Comparison of ENCODE assay signal across 13 cellular contexts in the genomic region with DNA sequence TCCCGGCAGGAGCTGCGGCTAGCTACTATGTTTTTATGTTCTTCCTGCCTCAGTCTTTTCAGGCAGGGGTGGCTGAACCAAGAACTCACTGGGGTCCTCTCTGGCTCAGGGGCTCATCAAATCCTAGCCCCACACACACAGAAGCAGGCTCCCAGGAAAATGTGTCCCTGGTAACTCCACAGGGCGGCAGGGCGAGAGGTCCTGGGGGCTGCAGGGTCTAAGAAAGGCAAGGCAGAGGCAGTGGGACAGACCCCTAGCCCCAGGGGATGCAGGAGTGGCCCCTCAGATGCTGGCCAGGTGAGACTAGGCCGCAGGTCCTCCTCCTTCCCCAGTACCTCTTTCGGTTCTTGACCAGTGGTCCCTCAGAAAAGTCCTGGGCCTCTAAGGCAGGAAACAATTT. TPM values are rescaled to one million over a fixed set of nuclear protein-coding genes. Genes with fewer than 3 reads are reported as not detected.
DNase-seq lines count a peak whose midpoint lies in the region; ATAC-seq, FAIRE-seq and TF ChIP-seq lines count a peak whose summit lies in the region.
"Had no signal": no experiment of that assay in that cellular context is flagged by ENCODE, and none has a peak within 500 bp of the region (broad histone marks: within the 10 kb centered on the region; RNA-seq: fewer than 3 reads in every experiment).

No MANE protein-coding gene starts in this region.

- no peak for TF ChIP-seq CTCF in CD8-positive, alpha-beta T cell (IDR thresholded peaks at IDR 0.05)
- TF ChIP-seq CTCF in H1 (IDR thresholded peaks at IDR 0.05; ENCODE audit: control extremely low read depth in 1 of 3, insufficient read depth in 1 of 3, low read depth in 1 of 3, low read length in 3 of 3): no peak
- TF ChIP-seq CTCF in osteoblast (IDR thresholded peaks at IDR 0.05; ENCODE audit: extremely low read depth, low read depth, low read length): no peak
- no peak for TF ChIP-seq CTCF in H9 (conservative IDR thresholded peaks at IDR 0.05)

- no peak overlapping the region for H3K4me2 ChIP-seq in H1 (ENCODE audit: insufficient read depth in 1 of 2, low read depth in 2 of 2, low read length in 2 of 2)
- no peak overlapping the region for H3K4me2 ChIP-seq in osteoblast (ENCODE audit: insufficient read depth, low read length)
- no peak overlapping the region for H3K4me2 ChIP-seq in H9 (ENCODE audit: insufficient read depth, insufficient read length, low read length)

- CTCF ChIA-PET in CD8-positive, alpha-beta T cell (lab: Charles Lee): interaction anchor here (1.0 to 8.6 kb wide), 6 partner anchors 10 to 221 kb away, joined by 3 to 63 read pairs (median 4); no protein-coding TSS in a partner anchor
- CTCF ChIA-PET in H1 (lab: Charles Lee; ENCODE audit: partially characterized antibody): interaction anchor here (0.9 to 9.9 kb wide), 6 partner anchors 9 to 74 kb away, joined by 3 to 104 read pairs (median 4); no protein-coding TSS in a partner anchor

- H3K23me2 ChIP-seq in H1 (ENCODE audit: low read depth, low read length) (no peaks in the 10 kb centered on the region), H9 (ENCODE audit: insufficient read length, low read depth, low read length, poor library complexity, severe bottlenecking) (no peaks in the 10 kb centered on the region)

- no peak overlapping the region for H3K4me3 ChIP-seq in CD8-positive, alpha-beta T cell (ENCODE audit: low read depth, low read length)
- H3K4me3 ChIP-seq in H1 (ENCODE audit: extremely low read depth in 1 of 4, insufficient read depth in 2 of 4, low read depth in 3 of 4, low read length in 4 of 4): no peak overlapping the region
- H3K4me3 ChIP-seq in osteoblast (ENCODE audit: insufficient read depth, low read length): no peak overlapping the region
- H3K4me3 ChIP-seq: MG63 had no signal

- no peaks in the 10 kb centered on the region for H3K27me3 ChIP-seq in CD8-positive, alpha-beta T cell (ENCODE audit: insufficient read depth, low read length)
- H3K27me3 ChIP-seq in H1 (replicated peaks in 1 of 4; ENCODE audit: control insufficient read depth in 3 of 4, extremely low read depth in 1 of 4, insufficient read depth in 3 of 4, low read length in 3 of 4) (no peaks in the 10 kb centered on the region), osteoblast (ENCODE audit: insufficient read depth, low read length) (no peaks in the 10 kb centered on the region), H9 (ENCODE audit: insufficient read depth, low read length) (no peaks in the 10 kb centered on the region)
- H3K27me3 ChIP-seq: MG63 had no signal

- no peak overlapping the region for H3K23ac ChIP-seq in H1 (ENCODE audit: insufficient read length)
- no peak overlapping the region for H3K23ac ChIP-seq in H9 (ENCODE audit: insufficient read length, low read depth, low read length)

- H2BK5ac ChIP-seq in H1 (ENCODE audit: low read depth, low read length): no peak overlapping the region
- no peak overlapping the region for H2BK5ac ChIP-seq in H9 (ENCODE audit: insufficient read length, low read length)

- ATAC-seq in CD8-positive, alpha-beta T cell: no peak
- ATAC-seq in HG03196 (IDR thresholded peaks at IDR 0.05; ENCODE audit: unreplicated experiment): no peak
- no peak for ATAC-seq in HG03280 (IDR thresholded peaks at IDR 0.05; ENCODE audit: unreplicated experiment)

- no peak overlapping the region for H3K27ac ChIP-seq in CD8-positive, alpha-beta T cell (ENCODE audit: low read depth, low read length)
- H3K27ac ChIP-seq in H1 (ENCODE audit: low read depth, low read length) (no peak overlapping the region), osteoblast (ENCODE audit: low read depth, low read length) (peak overlapping the region; percentile 75), H9 (ENCODE audit: insufficient read length, low read depth, low read length) (no peak overlapping the region)

- H2BK15ac ChIP-seq in H1 (ENCODE audit: low read length): no peak overlapping the region
- no peak overlapping the region for H2BK15ac ChIP-seq in H9 (ENCODE audit: low read depth, low read length)

- intact Hi-C loops in CD8-positive, alpha-beta T cell (cut with DNase I, micrococcal nuclease): loop anchor here in 1 of 2 experiments (5.0 kb wide), 1 partner anchor 51 kb away; a partner anchor contains a TSS

- peaks cover 9 to 11% of the 10 kb centered on the region in 2 experiments for H4K20me1 ChIP-seq in H1 (replicated peaks in 1 of 2; ENCODE audit: control insufficient read depth in 1 of 2, insufficient read depth in 2 of 2, low read length in 2 of 2)
- peaks cover 61% of the 10 kb centered on the region for H4K20me1 ChIP-seq in osteoblast (ENCODE audit: insufficient read depth, low read length)
- H4K20me1 ChIP-seq in H9 (ENCODE audit: control insufficient read depth, insufficient read depth, insufficient read length): no peaks in the 10 kb centered on the region

- no peak overlapping the region for H4K5ac ChIP-seq in H1 (ENCODE audit: insufficient read length, low read depth, low read length)
- no peak overlapping the region for H4K5ac ChIP-seq in H9 (ENCODE audit: insufficient read length, low read depth, low read length)

- H3K9ac ChIP-seq in H1 (replicated peaks in 1 of 4; ENCODE audit: extremely low read depth in 1 of 4, low read depth in 3 of 4, low read length in 3 of 4): no peak overlapping the region
- no peak overlapping the region for H3K9ac ChIP-seq in H9 (ENCODE audit: extremely low read depth, insufficient read length, low read length)

- H3K36me3 Mint-ChIP-seq in CD8-positive, alpha-beta T cell: peaks cover 72% of the 10 kb centered on the region
- peaks cover 12% of the 10 kb centered on the region for H3K36me3 Mint-ChIP-seq in IgD-negative memory B cell
- H3K36me3 Mint-ChIP-seq in H9 (ENCODE audit: insufficient read depth in 1 of 3, low read depth in 3 of 3): peaks cover 22 to 60% (median 53%) of the 10 kb centered on the region in 3 experiments

- no peak for TF ChIP-seq POLR2A in H1 (IDR thresholded peaks at IDR 0.05; ENCODE audit: control extremely low read depth in 1 of 2, low read depth in 2 of 2, low read length in 2 of 2)

- H3K14ac ChIP-seq in H1 (ENCODE audit: insufficient read length) (no peak overlapping the region), H9 (ENCODE audit: insufficient read depth, low read length) (no peak overlapping the region)

- no peak for DNase-seq in CD8-positive, alpha-beta T cell
- DNase-seq in H1 (ENCODE audit: low read depth in 1 of 2, low spot score in 2 of 2) (no peak), osteoblast (ENCODE audit: insufficient read length, low spot score, missing footprints) (peak; percentile 56), H9 (no peak), cerebellum (ENCODE audit: low spot score) (no peak)
- DNase-seq: activated CD8-positive, alpha-beta memory T cell treated with anti-CD3 and anti-CD28 coated beads, Interleukin-2, amount 50 U/mL, for 4 hours; islet precursor cell; MG63; trophoblast cell had no signal

- H3K27me3 Mint-ChIP-seq in CD8-positive, alpha-beta T cell (ENCODE audit: low read depth): no peaks in the 10 kb centered on the region
- H3K27me3 Mint-ChIP-seq in IgD-negative memory B cell: no peaks in the 10 kb centered on the region
- H3K27me3 Mint-ChIP-seq in H9 (ENCODE audit: low read depth): no peaks in the 10 kb centered on the region; the same call in 1 of the 2 replicates

- TF ChIP-seq EP300 in H1 (IDR thresholded peaks at IDR 0.05; ENCODE audit: borderline replicate concordance in 1 of 2, low read depth in 2 of 2, low read length in 2 of 2): no peak

- POLR2A ChIA-PET in CD8-positive, alpha-beta T cell (lab: Charles Lee): no interaction called here
- POLR2A ChIA-PET in H1 (lab: Charles Lee; ENCODE audit: partially characterized antibody): interaction anchor here (1.3 kb wide), 1 partner anchor 83 kb away, joined by 5 read pairs; no protein-coding TSS in a partner anchor

- H3K4me1 ChIP-seq in CD8-positive, alpha-beta T cell (ENCODE audit: insufficient read depth, low read length): peaks cover 42% of the 10 kb centered on the region
- peaks cover 0 to 3% (median 0%) of the 10 kb centered on the region in 4 experiments; a peak in 1 of 7 replicates for H3K4me1 ChIP-seq in H1 (replicated peaks in 1 of 4; ENCODE audit: control insufficient read depth in 3 of 4, insufficient read depth in 4 of 4, low read length in 3 of 4)
- H3K4me1 ChIP-seq in osteoblast (ENCODE audit: insufficient read depth, low read length): peaks cover 19% of the 10 kb centered on the region
- H3K4me1 ChIP-seq in H9 (ENCODE audit: insufficient read depth, low read length): no peaks in the 10 kb centered on the region

- H3K4me3 Mint-ChIP-seq in CD8-positive, alpha-beta T cell: peak overlapping the region; percentile 18
- H3K4me3 Mint-ChIP-seq in IgD-negative memory B cell: peak overlapping the region; percentile 77 to 91 (median 87)
- no peak overlapping the region for H3K4me3 Mint-ChIP-seq in H9

- H2AFZ ChIP-seq in H1 (ENCODE audit: low read length) (no peak overlapping the region), osteoblast (ENCODE audit: low read length) (no peak overlapping the region), H9 (ENCODE audit: low read length) (no peak overlapping the region)

- WGBS in H1 (ENCODE audit: extremely low coverage in 1 of 2, insufficient coverage in 1 of 2, insufficient read length in 1 of 2, insufficient replicate concordance in 2 of 2, low coverage in 1 of 2, low lambda C conversion rate in 2 of 2, missing lambda C conversion rate in 1 of 2), 2 experiments: 89% methylated on average over 6 of the region's 6 CpGs; no CpG with 5 or more reads in 1 of the 2 experiments
- no CpG with 5 or more reads among the region's 6 CpGs for WGBS in H9 (ENCODE audit: extremely low coverage, insufficient read length, low lambda C conversion rate)

- H4K91ac ChIP-seq in H1 (replicated peaks; ENCODE audit: insufficient read length, low read length) (no peak overlapping the region), H9 (ENCODE audit: insufficient read length, low read depth, low read length) (no peak overlapping the region)

- H3K56ac ChIP-seq in H1 (replicated peaks; ENCODE audit: insufficient read length, low read depth, low read length) (no peak overlapping the region), H9 (ENCODE audit: insufficient read length, low read depth, low read length) (no peak overlapping the region)

- TF ChIP-seq RAD21 in H1 (IDR thresholded peaks at IDR 0.05 in 1 of 2, conservative IDR thresholded peaks at IDR 0.05 in 1 of 2; ENCODE audit: low read depth in 2 of 2, low read length in 2 of 2): no peak

- H3K18ac ChIP-seq in H1 (ENCODE audit: extremely low read depth, low read length) (no peak overlapping the region), H9 (ENCODE audit: insufficient read length, low read depth, low read length) (no peak overlapping the region)

- peaks cover 50% of the 10 kb centered on the region for H3K4me1 Mint-ChIP-seq in CD8-positive, alpha-beta T cell (ENCODE audit: low read depth)
- H3K4me1 Mint-ChIP-seq in IgD-negative memory B cell (peaks cover 48 to 62% (median 62%) of the 10 kb centered on the region in 3 donors), H9 (peaks cover 11 to 12% of the 10 kb centered on the region in 2 experiments)

- H3K9me3 ChIP-seq in CD8-positive, alpha-beta T cell (ENCODE audit: low read length): no peaks in the 10 kb centered on the region
- H3K9me3 ChIP-seq in H1 (ENCODE audit: insufficient read depth in 2 of 2, low read depth in 1 of 2, low read length in 1 of 2) (no peaks in the 10 kb centered on the region), osteoblast (ENCODE audit: low read depth, low read length) (no peaks in the 10 kb centered on the region), H9 (ENCODE audit: control insufficient read depth, low read depth, low read length) (no peaks in the 10 kb centered on the region)
- H3K9me3 ChIP-seq: MG63 had no signal

- peaks cover 34% of the 10 kb centered on the region for H3K36me3 ChIP-seq in CD8-positive, alpha-beta T cell (ENCODE audit: insufficient read depth, low read length)
- H3K36me3 ChIP-seq in H1 (ENCODE audit: control insufficient read depth in 2 of 4, insufficient read depth in 4 of 4, low read length in 3 of 4) (peaks cover 14 to 23% (median 19%) of the 10 kb centered on the region in 4 experiments), osteoblast (ENCODE audit: insufficient read depth, low read length) (peaks cover 54% of the 10 kb centered on the region)

- H2BK20ac ChIP-seq in H1 (ENCODE audit: low read length) (no peak overlapping the region), H9 (ENCODE audit: low read depth, low read length, poor library complexity, severe bottlenecking) (no peak overlapping the region)

- no peak overlapping the region for H2BK120ac ChIP-seq in H1 (replicated peaks; ENCODE audit: low read depth, low read length)
- H2BK120ac ChIP-seq in H9 (ENCODE audit: low read depth, low read length, poor library complexity, severe bottlenecking): no peak overlapping the region

- peak overlapping the region; percentile 87 for H3K27ac Mint-ChIP-seq in CD8-positive, alpha-beta T cell
- H3K27ac Mint-ChIP-seq in IgD-negative memory B cell (peak overlapping the region; percentile 96 to 97 (median 96)), H9 (no peak overlapping the region)

- H3T11ph ChIP-seq in H9 (ENCODE audit: low read length): no peak overlapping the region

- no peak for FAIRE-seq in H1 (lab: Jason Lieb, UNC)

- H2BK12ac ChIP-seq in H1 (ENCODE audit: low read depth, low read length) (no peak overlapping the region), H9 (ENCODE audit: insufficient read length, low read depth, low read length) (no peak overlapping the region)

- H2AK5ac ChIP-seq in H1 (ENCODE audit: low read depth, low read length): no peak overlapping the region
- no peak overlapping the region for H2AK5ac ChIP-seq in H9 (ENCODE audit: insufficient read length, low read length)

- H3K79me1 ChIP-seq in H1 (ENCODE audit: low read depth, low read length) (peaks cover 15% of the 10 kb centered on the region), H9 (ENCODE audit: insufficient read depth, low read depth, low read length, poor library complexity, severe bottlenecking) (no peaks in the 10 kb centered on the region)

- no peak overlapping the region for H3K4ac ChIP-seq in H1 (replicated peaks; ENCODE audit: insufficient read length, low read depth, low read length)
- no peak overlapping the region for H3K4ac ChIP-seq in H9 (ENCODE audit: low read depth, low read length)

- H3K9me3 Mint-ChIP-seq in CD8-positive, alpha-beta T cell: peaks cover 6% of the 10 kb centered on the region
- H3K9me3 Mint-ChIP-seq in IgD-negative memory B cell: peaks cover 0 to 8% (median 6%) of the 10 kb centered on the region in 3 donors
- no peaks in the 10 kb centered on the region for H3K9me3 Mint-ChIP-seq in H9

- peak overlapping the region; percentile 9; the same call in 1 of the 2 replicates for H4K8ac ChIP-seq in H1 (ENCODE audit: extremely low read depth, insufficient read depth, low read length)
- no peak overlapping the region for H4K8ac ChIP-seq in H9 (replicated peaks; ENCODE audit: insufficient read length, low read depth, low read length)

- H3K79me2 ChIP-seq in H1 (ENCODE audit: control insufficient read depth in 1 of 2, insufficient read depth in 2 of 2, low read length in 2 of 2) (peaks cover 0 to 17% of the 10 kb centered on the region in 2 experiments; a peak in 1 of 4 replicates), osteoblast (ENCODE audit: insufficient read depth, low read length) (peaks cover 71% of the 10 kb centered on the region), H9 (ENCODE audit: insufficient read depth, low read length) (no peaks in the 10 kb centered on the region)

RNA-seq across cellular contexts. Expression of a gene that starts 48.9 kb away (rescaled TPM):
- total RNA-seq in CD8-positive, alpha-beta T cell: not detected
- polyA plus RNA-seq in IgD-negative memory B cell (not detected), H1 (2011; rRNA removed) (0.57 and 1.9 TPM in 2 replicates)
- total RNA-seq in H1 (2021; fragmentation: NEBNext Ultra II Directional; extraction: Animal tissue kit (Norgen Biotek cat#: 25700)): 0.21 and 1.5 TPM in 2 replicates
- polyA plus RNA-seq in H1 (2011; cell fraction: cytosol; rRNA removed): 0.89 TPM
- 3.4 TPM for polyA plus RNA-seq in H1 (2011; cell fraction: nucleus; rRNA removed)
- polyA plus RNA-seq in H1 (2012, experiment 1 of 2): 0.27 to 1.1 TPM (median 0.67 TPM) in 4 replicates
- 0.54 TPM for polyA plus RNA-seq in H1 (2012, experiment 2 of 2)
- 0.63 TPM for polyA plus RNA-seq in H1 (2013, experiment 1 of 2)
- 0.79 TPM for polyA plus RNA-seq in H1 (2013, experiment 2 of 2)
- polyA minus RNA-seq in H1 (2011; rRNA and poly(A)+ RNA removed): 0.73 and 0.88 TPM in 2 replicates
- polyA minus RNA-seq in H1 (2011; cell fraction: cytosol; rRNA and poly(A)+ RNA removed): not detected
- polyA minus RNA-seq in H1 (2011; cell fraction: nucleus; rRNA and poly(A)+ RNA removed): 2.3 TPM
- total RNA-seq in osteoblast (0.29 and 0.36 TPM in 2 replicates), H9 (2021) (0.99 and 1.0 TPM in 2 replicates), cerebellum (4.4 TPM)
- total RNA-seq: Daoy had no signal

RNA-seq across cellular contexts. Expression of a gene that starts 50.1 kb away (rescaled TPM):
- 100 to 1,000 TPM in 1 of 2 experiments, 10 to 100 TPM in 1; 99.9 to 107 TPM for total RNA-seq in CD8-positive, alpha-beta T cell
- 151 TPM for polyA plus RNA-seq in IgD-negative memory B cell
- total RNA-seq in H1 (2021; fragmentation: NEBNext Ultra II Directional; extraction: Animal tissue kit (Norgen Biotek cat#: 25700)): 41.3 and 44.4 TPM in 2 replicates
- polyA plus RNA-seq in H1 (2011; rRNA removed): 29.5 and 41.5 TPM in 2 replicates
- polyA plus RNA-seq in H1 (2011; cell fraction: cytosol; rRNA removed): 57.2 TPM
- polyA plus RNA-seq in H1 (2011; cell fraction: nucleus; rRNA removed): 37.1 TPM
- polyA plus RNA-seq in H1 (2012, experiment 1 of 2): 50.0 to 59.6 TPM (median 58.4 TPM) in 4 replicates
- polyA plus RNA-seq in H1 (2012, experiment 2 of 2): 27.9 TPM
- polyA plus RNA-seq in H1 (2013, experiment 1 of 2): 39.5 TPM
- polyA plus RNA-seq in H1 (2013, experiment 2 of 2): 41.8 TPM
- 20.6 and 38.9 TPM in 2 replicates for polyA minus RNA-seq in H1 (2011; rRNA and poly(A)+ RNA removed)
- polyA minus RNA-seq in H1 (2011; cell fraction: cytosol; rRNA and poly(A)+ RNA removed): 12.0 TPM
- 55.5 TPM for polyA minus RNA-seq in H1 (2011; cell fraction: nucleus; rRNA and poly(A)+ RNA removed)
- total RNA-seq in osteoblast: 17.4 and 20.6 TPM in 2 replicates
- 49.1 and 54.0 TPM in 2 replicates for total RNA-seq in H9 (2021)
- total RNA-seq in cerebellum: 23.0 TPM

RNA-seq across cellular contexts. Expression of a gene that starts 53.0 kb away (rescaled TPM):
- 100 to 1,000 TPM; 187 to 201 TPM for total RNA-seq in CD8-positive, alpha-beta T cell
- polyA plus RNA-seq in IgD-negative memory B cell (6.7 TPM), H1 (2011; rRNA removed) (27.3 and 47.8 TPM in 2 replicates)
- total RNA-seq in H1 (2021; fragmentation: NEBNext Ultra II Directional; extraction: Animal tissue kit (Norgen Biotek cat#: 25700)): 45.8 and 46.9 TPM in 2 replicates
- 30.9 TPM for polyA plus RNA-seq in H1 (2011; cell fraction: cytosol; rRNA removed)
- polyA plus RNA-seq in H1 (2011; cell fraction: nucleus; rRNA removed): 332 TPM
- polyA plus RNA-seq in H1 (2012, experiment 1 of 2): 36.4 to 64.7 TPM (median 55.9 TPM) in 4 replicates
- 42.2 TPM for polyA plus RNA-seq in H1 (2012, experiment 2 of 2)
- polyA plus RNA-seq in H1 (2013, experiment 1 of 2): 15.7 TPM
- 14.2 TPM for polyA plus RNA-seq in H1 (2013, experiment 2 of 2)
- polyA minus RNA-seq in H1 (2011; rRNA and poly(A)+ RNA removed): 19.1 and 33.7 TPM in 2 replicates
- polyA minus RNA-seq in H1 (2011; cell fraction: cytosol; rRNA and poly(A)+ RNA removed): 16.9 TPM
- polyA minus RNA-seq in H1 (2011; cell fraction: nucleus; rRNA and poly(A)+ RNA removed): 58.1 TPM
- total RNA-seq in osteoblast (2.1 and 4.3 TPM in 2 replicates), H9 (2021) (50.4 and 52.1 TPM in 2 replicates), cerebellum (8.2 TPM)

Comparison
In these comparisons a context has a peak if more than half of its experiments do, and no peak if none do; other contexts are left out.
1. H3K27ac Mint-ChIP-seq: peak in CD8-positive, alpha-beta T cell (single experiment) and IgD-negative memory B cell (3 of 3); none in H9 (0 of 3).
2. H3K4me3 Mint-ChIP-seq: peak in CD8-positive, alpha-beta T cell (single experiment) and IgD-negative memory B cell (4 of 4); none in H9 (0 of 2).